ENCODE assay signal across 40 cellular contexts in genomic region chr17:20613248-20613647, GRCh38. TPM values are rescaled to one million over a fixed set of nuclear protein-coding genes. Genes with fewer than 3 reads are reported as not detected.
"Had no signal": no experiment of that assay in that cellular context is flagged by ENCODE, and none has a peak within 500 bp of the region (broad histone marks: within the 10 kb centered on the region; RNA-seq: fewer than 3 reads in every experiment).

No MANE protein-coding gene starts in this region.

- H3K27ac ChIP-seq: ascending aorta, body of pancreas, brain microvascular endothelial cell, breast epithelium, VCaP had no signal

- FAIRE-seq: TTC549 had no signal

- H3K4me3 Mint-ChIP-seq: activated B cell treated with CpG ODN at 0.5 μM for 24 hours; activated CD4-positive, alpha-beta memory T cell treated with anti-CD3 and anti-CD28 coated beads for 36 hours; activated CD4-positive, alpha-beta T cell treated with anti-CD3 and anti-CD28 coated beads, Interleukin-2, amount 10 ng/mL, durations not matched to agents 24 days and 14 days; activated CD8-positive, alpha-beta T cell treated with anti-CD3 and anti-CD28 coated beads for 36 hours; activated naive CD4-positive, alpha-beta T cell treated with anti-CD3 and anti-CD28 coated beads, Interleukin-2, amount 10 ng/mL, durations not matched to agents 7 days and 5 days; activated naive CD4-positive, alpha-beta T cell treated with anti-CD3 and anti-CD28 coated beads, Interleukin-2, amount 50 U/mL, for 24 hours; activated naive CD8-positive, alpha-beta T cell; activated naive CD8-positive, alpha-beta T cell treated with anti-CD3 and anti-CD28 coated beads, Interleukin-2, amount 10 ng/mL, durations not matched to agents 7 days and 5 days; activated naive CD8-positive, alpha-beta T cell treated with anti-CD3 and anti-CD28 coated beads, Interleukin-2, amount 50 U/mL, for 24 hours; activated T-cell treated with anti-CD3 and anti-CD28 coated beads, Interleukin-2, amount 50 U/mL, for 4 hours; activated T-cell treated with anti-CD3 and anti-CD28 coated beads, Interleukin-2, amount 50 U/mL, for 72 hours; activated T-helper 1 cell treated with anti-CD3 and anti-CD28 coated beads, Interleukin-12 subunit alpha, Interleukin-12 subunit beta, Interleukin-2, Interleukin-4 antibody, amounts not matched to agents 30 ng/mL and 10 ng/mL and 1 ng/mL, durations not matched to agents 14 hours and 24 hours and 36 hours; activated T-helper 17 cell treated with anti-CD3 and anti-CD28 coated beads, Interleukin-2, amount 50 U/mL, for 72 hours; T-helper 1 cell treated with Interleukin-12 subunit alpha and Interleukin-12 subunit beta and Interleukin-4 antibody, amounts not matched to agents 30 μg/mL and 1 μg/mL, for 36 hours; T-helper 2 cell treated with Interferon-gamma antibody and Interleukin-4, amounts not matched to agents 5 μg/mL and 100 μg/mL, for 36 hours had no signal

- DNase-seq: activated B cell treated with CpG ODN at 0.5 μM for 24 hours; activated CD4-positive, alpha-beta memory T cell treated with anti-CD3 and anti-CD28 coated beads for 36 hours; activated CD4-positive, alpha-beta T cell treated with anti-CD3 and anti-CD28 coated beads for 4 hours; activated CD4-positive, alpha-beta T cell treated with anti-CD3 and anti-CD28 coated beads, Interleukin-2, amount 10 ng/mL, durations not matched to agents 24 days and 14 days; activated CD4-positive, alpha-beta T cell treated with anti-CD3 and anti-CD28 coated beads, Interleukin-2, amount 50 U/mL, for 1 hour; activated CD4-positive, alpha-beta T cell treated with anti-CD3 and anti-CD28 coated beads, Interleukin-2, amount 50 U/mL, for 4 hours; activated CD4-positive, CD25-positive, alpha-beta regulatory T cell treated with anti-CD3 and anti-CD28 coated beads, Interleukin-2, amount 50 U/mL, for 72 hours; activated CD8-positive, alpha-beta memory T cell treated with anti-CD3 and anti-CD28 coated beads, Interleukin-2, amount 50 U/mL, for 4 hours; activated CD8-positive, alpha-beta T cell treated with anti-CD3 and anti-CD28 coated beads for 36 hours; activated effector memory CD4-positive, alpha-beta T cell treated with anti-CD3 and anti-CD28 coated beads, Interleukin-2, amount 50 U/mL, for 16 hours; activated naive CD4-positive, alpha-beta T cell treated with anti-CD3 and anti-CD28 coated beads, Interleukin-2, amount 10 ng/mL, durations not matched to agents 7 days and 5 days; activated naive CD4-positive, alpha-beta T cell treated with Interleukin-2 at 50 U/mL for 16 hours; activated naive CD8-positive, alpha-beta T cell treated with anti-CD3 and anti-CD28 coated beads, Interleukin-2, amount 10 ng/mL, durations not matched to agents 7 days and 5 days; activated naive CD8-positive, alpha-beta T cell treated with anti-CD3 and anti-CD28 coated beads, Interleukin-2, amount 50 U/mL, for 24 hours; activated T-cell treated with anti-CD3 and anti-CD28 coated beads for 4 hours; activated T-cell treated with anti-CD3 and anti-CD28 coated beads, Interleukin-2, amount 50 U/mL, for 1 hour; activated T-cell treated with anti-CD3 and anti-CD28 coated beads, Interleukin-2, amount 50 U/mL, for 4 hours; activated T-cell treated with anti-CD3 and anti-CD28 coated beads, Interleukin-2, amount 50 U/mL, for 72 hours; amygdala; anterior cingulate cortex; body of pancreas; brain microvascular endothelial cell; central memory CD4-positive, alpha-beta T cell; T-helper 1 cell; T-helper 2 cell; T-helper 9 cell had no signal

- H3K36me3 ChIP-seq: ascending aorta, brain microvascular endothelial cell, breast epithelium had no signal

- H3K27me3 ChIP-seq: ascending aorta, body of pancreas, brain microvascular endothelial cell, breast epithelium had no signal

- H3K9me3 ChIP-seq: ascending aorta, body of pancreas, breast epithelium had no signal

- H3K36me3 Mint-ChIP-seq: activated CD4-positive, alpha-beta memory T cell treated with anti-CD3 and anti-CD28 coated beads for 36 hours; activated naive CD4-positive, alpha-beta T cell treated with anti-CD3 and anti-CD28 coated beads, Interleukin-2, amount 10 ng/mL, durations not matched to agents 7 days and 5 days; activated naive CD4-positive, alpha-beta T cell treated with anti-CD3 and anti-CD28 coated beads, Interleukin-2, amount 50 U/mL, for 24 hours; activated naive CD8-positive, alpha-beta T cell; activated naive CD8-positive, alpha-beta T cell treated with anti-CD3 and anti-CD28 coated beads, Interleukin-2, amount 10 ng/mL, durations not matched to agents 7 days and 5 days had no signal

- H3K9me3 Mint-ChIP-seq: activated B cell treated with CpG ODN at 0.5 μM for 24 hours; activated CD4-positive, alpha-beta memory T cell treated with anti-CD3 and anti-CD28 coated beads for 36 hours; activated CD4-positive, alpha-beta T cell treated with anti-CD3 and anti-CD28 coated beads, Interleukin-2, amount 10 ng/mL, durations not matched to agents 24 days and 14 days; activated CD8-positive, alpha-beta T cell treated with anti-CD3 and anti-CD28 coated beads for 36 hours; activated naive CD4-positive, alpha-beta T cell treated with anti-CD3 and anti-CD28 coated beads, Interleukin-2, amount 10 ng/mL, durations not matched to agents 7 days and 5 days; activated naive CD4-positive, alpha-beta T cell treated with anti-CD3 and anti-CD28 coated beads, Interleukin-2, amount 50 U/mL, for 24 hours; activated naive CD8-positive, alpha-beta T cell treated with anti-CD3 and anti-CD28 coated beads, Interleukin-2, amount 10 ng/mL, durations not matched to agents 7 days and 5 days; activated naive CD8-positive, alpha-beta T cell treated with anti-CD3 and anti-CD28 coated beads, Interleukin-2, amount 50 U/mL, for 24 hours; activated T-cell treated with anti-CD3 and anti-CD28 coated beads, Interleukin-2, amount 50 U/mL, for 4 hours; activated T-cell treated with anti-CD3 and anti-CD28 coated beads, Interleukin-2, amount 50 U/mL, for 72 hours; activated T-helper 1 cell treated with anti-CD3 and anti-CD28 coated beads, Interleukin-12 subunit alpha, Interleukin-12 subunit beta, Interleukin-2, Interleukin-4 antibody, amounts not matched to agents 30 ng/mL and 10 ng/mL and 1 ng/mL, durations not matched to agents 14 hours and 24 hours and 36 hours; activated T-helper 17 cell treated with anti-CD3 and anti-CD28 coated beads, Interleukin-2, amount 50 U/mL, for 72 hours; T-helper 1 cell treated with Interleukin-12 subunit alpha and Interleukin-12 subunit beta and Interleukin-4 antibody, amounts not matched to agents 30 μg/mL and 1 μg/mL, for 36 hours; T-helper 2 cell treated with Interferon-gamma antibody and Interleukin-4, amounts not matched to agents 5 μg/mL and 100 μg/mL, for 36 hours had no signal

- H3K4me1 ChIP-seq: ascending aorta, body of pancreas, breast epithelium had no signal

- H3K27ac Mint-ChIP-seq: activated B cell treated with CpG ODN at 0.5 μM for 24 hours; activated CD4-positive, alpha-beta memory T cell treated with anti-CD3 and anti-CD28 coated beads for 36 hours; activated CD4-positive, alpha-beta T cell treated with anti-CD3 and anti-CD28 coated beads, Interleukin-2, amount 10 ng/mL, durations not matched to agents 24 days and 14 days; activated CD8-positive, alpha-beta T cell treated with anti-CD3 and anti-CD28 coated beads for 36 hours; activated naive CD4-positive, alpha-beta T cell treated with anti-CD3 and anti-CD28 coated beads, Interleukin-2, amount 10 ng/mL, durations not matched to agents 7 days and 5 days; activated naive CD4-positive, alpha-beta T cell treated with anti-CD3 and anti-CD28 coated beads, Interleukin-2, amount 50 U/mL, for 24 hours; activated naive CD8-positive, alpha-beta T cell; activated naive CD8-positive, alpha-beta T cell treated with anti-CD3 and anti-CD28 coated beads, Interleukin-2, amount 10 ng/mL, durations not matched to agents 7 days and 5 days; activated naive CD8-positive, alpha-beta T cell treated with anti-CD3 and anti-CD28 coated beads, Interleukin-2, amount 50 U/mL, for 24 hours; activated T-cell treated with anti-CD3 and anti-CD28 coated beads, Interleukin-2, amount 50 U/mL, for 72 hours; activated T-helper 1 cell treated with anti-CD3 and anti-CD28 coated beads, Interleukin-12 subunit alpha, Interleukin-12 subunit beta, Interleukin-2, Interleukin-4 antibody, amounts not matched to agents 30 ng/mL and 10 ng/mL and 1 ng/mL, durations not matched to agents 14 hours and 24 hours and 36 hours; activated T-helper 17 cell treated with anti-CD3 and anti-CD28 coated beads, Interleukin-2, amount 50 U/mL, for 72 hours; T-helper 1 cell treated with Interleukin-12 subunit alpha and Interleukin-12 subunit beta and Interleukin-4 antibody, amounts not matched to agents 30 μg/mL and 1 μg/mL, for 36 hours; T-helper 2 cell treated with Interferon-gamma antibody and Interleukin-4, amounts not matched to agents 5 μg/mL and 100 μg/mL, for 36 hours had no signal

- H3K4me3 ChIP-seq: ascending aorta, body of pancreas, breast epithelium had no signal

- H3K4me1 Mint-ChIP-seq: activated B cell treated with CpG ODN at 0.5 μM for 24 hours; activated CD4-positive, alpha-beta T cell treated with anti-CD3 and anti-CD28 coated beads, Interleukin-2, amount 10 ng/mL, durations not matched to agents 24 days and 14 days; activated naive CD4-positive, alpha-beta T cell treated with anti-CD3 and anti-CD28 coated beads, Interleukin-2, amount 10 ng/mL, durations not matched to agents 7 days and 5 days; activated naive CD4-positive, alpha-beta T cell treated with anti-CD3 and anti-CD28 coated beads, Interleukin-2, amount 50 U/mL, for 24 hours; activated naive CD8-positive, alpha-beta T cell treated with anti-CD3 and anti-CD28 coated beads, Interleukin-2, amount 10 ng/mL, durations not matched to agents 7 days and 5 days; activated naive CD8-positive, alpha-beta T cell treated with anti-CD3 and anti-CD28 coated beads, Interleukin-2, amount 50 U/mL, for 24 hours; activated T-helper 17 cell treated with anti-CD3 and anti-CD28 coated beads, Interleukin-2, amount 50 U/mL, for 72 hours had no signal

- ATAC-seq: activated CD8-positive, alpha-beta T cell treated with anti-CD3 and anti-CD28 coated beads for 36 hours; activated naive CD8-positive, alpha-beta T cell treated with anti-CD3 and anti-CD28 coated beads, Interleukin-2, amount 50 U/mL, for 24 hours; activated T-cell treated with anti-CD3 and anti-CD28 coated beads, Interleukin-2, amount 50 U/mL, for 4 hours; activated T-cell treated with anti-CD3 and anti-CD28 coated beads, Interleukin-2, amount 50 U/mL, for 72 hours; activated T-helper 17 cell treated with anti-CD3 and anti-CD28 coated beads, Interleukin-2, amount 50 U/mL, for 72 hours; body of pancreas had no signal

RNA-seq across cellular contexts. Expression of gene CDRT15L2, which starts 33.7 kb away (rescaled TPM):
- total RNA-seq: activated B cell treated with CpG ODN at 0.5 μM for 24 hours; activated CD4-positive, alpha-beta memory T cell treated with anti-CD3 and anti-CD28 coated beads for 36 hours; activated CD4-positive, alpha-beta T cell treated with anti-CD3 and anti-CD28 coated beads, Interleukin-2, amount 10 ng/mL, durations not matched to agents 24 days and 14 days; activated CD8-positive, alpha-beta memory T cell treated with anti-CD3 and anti-CD28 coated beads for 36 hours; activated CD8-positive, alpha-beta T cell treated with anti-CD3 and anti-CD28 coated beads for 36 hours; activated naive CD8-positive, alpha-beta T cell treated with anti-CD3 and anti-CD28 coated beads, Interleukin-2, amount 10 ng/mL, durations not matched to agents 7 days and 5 days; activated T-cell treated with anti-CD3 and anti-CD28 coated beads, Interleukin-2, amount 50 U/mL, for 4 hours; activated T-cell treated with anti-CD3 and anti-CD28 coated beads, Interleukin-2, amount 50 U/mL, for 72 hours; activated T-helper 1 cell treated with anti-CD3 and anti-CD28 coated beads, Interleukin-12 subunit alpha, Interleukin-12 subunit beta, Interleukin-2, Interleukin-4 antibody, amounts not matched to agents 30 ng/mL and 10 ng/mL and 1 ng/mL, durations not matched to agents 14 hours and 24 hours and 36 hours; activated T-helper 17 cell treated with anti-CD3 and anti-CD28 coated beads, Interleukin-2, amount 50 U/mL, for 72 hours; ascending aorta; body of pancreas; breast epithelium; cardiac septum; cerebellum had no signal
- polyA plus RNA-seq: adipose tissue had no signal
